17 cellular contexts compared by ENCODE assay signal in the genomic region with DNA sequence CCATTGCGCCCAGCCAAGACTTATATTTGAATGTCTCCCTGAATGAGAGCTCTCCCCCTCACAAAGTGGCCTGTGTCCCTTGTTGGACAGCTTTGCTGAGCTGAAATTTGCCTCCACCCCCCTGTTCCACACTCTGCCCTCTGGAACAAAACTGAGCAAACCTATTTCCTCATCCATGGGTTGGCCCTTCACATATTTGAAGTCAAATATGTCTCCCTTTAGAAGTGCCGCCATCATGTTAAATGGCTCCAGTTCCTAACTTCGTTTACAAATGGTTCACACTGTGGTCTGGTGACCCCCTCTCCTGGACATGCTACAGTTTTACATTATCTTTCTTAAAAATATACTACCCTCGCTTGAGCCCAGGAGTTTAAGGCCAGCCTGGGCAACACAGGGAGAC. TPM values are rescaled to one million over a fixed set of nuclear protein-coding genes. Genes with fewer than 3 reads are reported as not detected.
DNase-seq lines count a peak whose midpoint lies in the region; ATAC-seq and TF ChIP-seq lines count a peak whose summit lies in the region.
"Had no signal": no experiment of that assay in that cellular context is flagged by ENCODE, and none has a peak within 500 bp of the region (broad histone marks: within the 10 kb centered on the region; RNA-seq: fewer than 3 reads in every experiment).

No MANE protein-coding gene starts in this region.

- H3K4me1 ChIP-seq in adipocyte (ENCODE audit: control insufficient read depth, insufficient read depth, low read length) (peaks cover 58% of the 10 kb centered on the region), subcutaneous abdominal adipose tissue (ENCODE audit: control insufficient read depth in 5 of 5, insufficient read depth in 5 of 5, low read length in 5 of 5) (peaks cover 7 to 80% (median 49%) of the 10 kb centered on the region in 5 donors), colonic mucosa (no peaks in the 10 kb centered on the region)
- H3K4me1 ChIP-seq: HAP-1 had no signal

- intact Hi-C loops in colonic mucosa (cut with DNase I): no loop called here

- H3K27ac ChIP-seq in subcutaneous abdominal adipose tissue (ENCODE audit: low read depth, low read length) (peak overlapping the region; percentile 79), colonic mucosa (no peak overlapping the region)
- H3K27ac ChIP-seq: A549, C4-2B had no signal

- H3K9ac ChIP-seq in adipocyte (ENCODE audit: low read length): peak overlapping the region; percentile 86
- H3K9ac ChIP-seq in subcutaneous abdominal adipose tissue (ENCODE audit: low read length in 5 of 5): peak overlapping the region in 2 of 5 donors; percentile 65 to 90
- H3K9ac ChIP-seq in colonic mucosa (ENCODE audit: low read depth in 2 of 2, low read length in 2 of 2): no peak overlapping the region

- no peaks in the 10 kb centered on the region for H3K9me3 ChIP-seq in adipocyte (ENCODE audit: control insufficient read depth, low read length)
- no peaks in the 10 kb centered on the region for H3K9me3 ChIP-seq in subcutaneous abdominal adipose tissue (ENCODE audit: control insufficient read depth in 5 of 5, low read length in 5 of 5)
- no peaks in the 10 kb centered on the region for H3K9me3 ChIP-seq in colonic mucosa
- H3K9me3 ChIP-seq: A549, BE2C, HAP-1 had no signal

- DNase-seq in RPMI7951 (ENCODE audit: low read depth): peak; percentile 40
- DNase-seq in adipocyte (ENCODE audit: low read depth): no peak
- peak; percentile 8 for DNase-seq in fibroblast of villous mesenchyme (ENCODE audit: low read depth)
- no peak for DNase-seq in colonic mucosa
- no peak for DNase-seq in activated naive CD4-positive, alpha-beta T cell (lab: John Stamatoyannopoulos, UW)
- DNase-seq: BE2C; CD4-positive, alpha-beta memory T cell; DMS79; EL; HFFc6; IMR-90 had no signal

- H3K36me3 ChIP-seq in adipocyte (ENCODE audit: control insufficient read depth, insufficient read depth, low read length, severe bottlenecking): peaks cover 76% of the 10 kb centered on the region
- peaks cover 0 to 60% (median 51%) of the 10 kb centered on the region in 5 donors for H3K36me3 ChIP-seq in subcutaneous abdominal adipose tissue (ENCODE audit: control insufficient read depth in 5 of 5, insufficient read depth in 5 of 5, low read length in 5 of 5)
- no peaks in the 10 kb centered on the region for H3K36me3 ChIP-seq in colonic mucosa
- H3K36me3 ChIP-seq: BE2C, HAP-1 had no signal

- H3K27me3 ChIP-seq in adipocyte (replicated peaks; ENCODE audit: control insufficient read depth, insufficient read depth, low read length) (no peaks in the 10 kb centered on the region), subcutaneous abdominal adipose tissue (ENCODE audit: control insufficient read depth in 5 of 5, insufficient read depth in 4 of 5, low read length in 5 of 5) (no peaks in the 10 kb centered on the region), colonic mucosa (no peaks in the 10 kb centered on the region)
- H3K27me3 ChIP-seq: BE2C had no signal

- no peak for ATAC-seq in GM21515 (IDR thresholded peaks at IDR 0.05; ENCODE audit: unreplicated experiment)
- ATAC-seq: A549 had no signal

- TF ChIP-seq CTCF in fibroblast of villous mesenchyme (IDR thresholded peaks at IDR 0.05; ENCODE audit: insufficient read depth, low read depth, low read length): no peak
- TF ChIP-seq CTCF in colonic mucosa (IDR thresholded peaks at IDR 0.05): no peak

- H3K4me3 ChIP-seq in adipocyte (ENCODE audit: low read length) (peak overlapping the region; percentile 63), fibroblast of villous mesenchyme (ENCODE audit: low read depth, low read length) (no peak overlapping the region), subcutaneous abdominal adipose tissue (ENCODE audit: low read depth in 1 of 5, low read length in 5 of 5) (peak overlapping the region; percentile 52 to 99 (median 78)), colonic mucosa (no peak overlapping the region)
- H3K4me3 ChIP-seq: A549, HAP-1 had no signal

RNA-seq across cellular contexts. Expression of a gene that starts 4.6 kb away (rescaled TPM):
- 0.20 TPM in 1 of 2 replicates, not detected in the other for total RNA-seq in RPMI7951 (2014; rRNA removed; shearing (Covaris generic))
- under 0.01 and 0.43 TPM in 2 replicates for total RNA-seq in fibroblast of villous mesenchyme
- total RNA-seq in colonic mucosa: 1 to 10 TPM in 1 of 2 donors, under 1 TPM in 1; 0.90 to 1.2 TPM
- total RNA-seq: H1, HFFc6 had no signal

RNA-seq across cellular contexts. Expression of a gene that starts 16.0 kb away (rescaled TPM):
- total RNA-seq in RPMI7951 (2014; rRNA removed; shearing (Covaris generic)): 12.6 and 15.9 TPM in 2 replicates
- total RNA-seq in fibroblast of villous mesenchyme (3.9 and 8.2 TPM in 2 replicates), colonic mucosa (10 to 100 TPM; 14.7 to 19.0 TPM)

RNA-seq across cellular contexts. Expression of a gene that starts 16.1 kb away (rescaled TPM):
- total RNA-seq in RPMI7951 (2014; rRNA removed; shearing (Covaris generic)): 0.10 and 0.48 TPM in 2 replicates
- total RNA-seq in fibroblast of villous mesenchyme: under 0.01 TPM in 1 of 2 replicates, not detected in the other
- under 1 TPM in 1 of 2 donors, not detected in 1; 0.13 TPM for total RNA-seq in colonic mucosa
- total RNA-seq: CD4-positive, alpha-beta memory T cell; H1; IMR-90 had no signal

RNA-seq across cellular contexts. Expression of a gene that starts 19.3 kb away (rescaled TPM):
- 2.9 and 4.7 TPM in 2 replicates for total RNA-seq in RPMI7951 (2014; rRNA removed; shearing (Covaris generic))
- total RNA-seq in fibroblast of villous mesenchyme (12.2 and 13.4 TPM in 2 replicates), colonic mucosa (1 to 10 TPM; 1.1 to 1.2 TPM)
- total RNA-seq: CD4-positive, alpha-beta memory T cell had no signal

Comparison
In these comparisons a context has a peak if more than half of its experiments do, and no peak if none do; other contexts are left out.
1. DNase-seq: peak in RPMI7951 (single experiment) and fibroblast of villous mesenchyme (single experiment); none in adipocyte (single experiment), colonic mucosa (single experiment) and activated naive CD4-positive, alpha-beta T cell (0 of 4).
2. H3K4me3 ChIP-seq: peak in adipocyte (single experiment) and subcutaneous abdominal adipose tissue (5 of 5); none in fibroblast of villous mesenchyme (single experiment) and colonic mucosa (single experiment).